26 cellular contexts compared by ENCODE assay signal in the genomic region with DNA sequence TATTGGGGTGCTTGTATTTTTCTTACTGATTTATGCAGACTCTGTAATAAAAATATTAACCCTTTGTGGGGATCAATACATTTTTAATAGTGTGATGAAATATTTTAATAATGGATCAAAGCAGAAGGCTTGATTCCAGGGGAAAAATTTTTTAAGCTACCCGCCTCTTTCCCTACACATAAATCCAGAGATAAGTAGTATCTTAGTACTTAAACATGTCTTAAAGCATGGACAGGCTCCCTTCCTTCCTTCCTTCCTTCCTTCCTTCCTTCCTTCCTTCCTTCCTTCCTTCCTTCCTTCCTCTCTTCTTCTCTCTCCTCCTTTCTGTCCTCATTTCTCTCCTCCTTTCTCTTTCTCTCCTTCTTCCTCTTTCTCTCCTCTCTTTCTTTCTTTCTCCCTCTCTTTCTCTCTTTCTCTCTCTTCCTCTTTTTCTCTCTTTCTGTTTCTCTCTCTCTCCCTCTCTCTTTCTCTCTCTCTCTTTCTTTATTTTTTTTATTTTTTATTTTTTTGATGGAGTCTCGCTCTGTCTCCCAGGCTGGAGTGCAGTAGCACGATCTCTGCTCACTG.
"Had no signal": no experiment of that assay in that cellular context is flagged by ENCODE, and none has a peak within 500 bp of the region (broad histone marks: within the 10 kb centered on the region; RNA-seq: fewer than 3 reads in every experiment).

No MANE protein-coding gene starts in this region.

- ATAC-seq: activated CD8-positive, alpha-beta T cell treated with anti-CD3 and anti-CD28 coated beads for 36 hours; activated naive CD4-positive, alpha-beta T cell treated with anti-CD3 and anti-CD28 coated beads, Interleukin-2, amount 50 U/mL, for 72 hours; activated T-cell treated with anti-CD3 and anti-CD28 coated beads, Interleukin-2, amount 50 U/mL, for 4 hours; sciatic nerve; stimulated activated memory B cell treated with anti-CD40 and anti-IgM and Interleukin-4, amounts not matched to agents 10 μg/mL and 1 μg/mL and 100 μg/mL, for 72 hours; stimulated activated naive CD8-positive, alpha-beta T cell treated with anti-CD3 and anti-CD28 coated beads, Interleukin-15, amount 100 ng/mL, for 72 hours; T-helper 17 cell had no signal

- H3K9me3 ChIP-seq: lower lobe of right lung had no signal

- FAIRE-seq: bronchial epithelial cell, colon, endometrium had no signal

- H3K36me3 ChIP-seq: lower lobe of right lung had no signal

- H3K4me3 ChIP-seq: lower lobe of right lung, skin epidermis had no signal

- H3K4me1 ChIP-seq: lower lobe of right lung had no signal

- H3K27ac ChIP-seq: skin epidermis had no signal

- DNase-seq: activated CD4-positive, alpha-beta T cell treated with anti-CD3 and anti-CD28 coated beads for 1 hour; activated CD4-positive, alpha-beta T cell treated with anti-CD3 and anti-CD28 coated beads, Interleukin-2, amount 10 ng/mL, durations not matched to agents 7 days and 5 days; activated CD8-positive, alpha-beta T cell treated with anti-CD3 and anti-CD28 coated beads for 36 hours; activated naive CD4-positive, alpha-beta T cell; activated T-cell treated with anti-CD3 and anti-CD28 coated beads, Interleukin-2, amount 50 U/mL, for 4 hours; anterior cingulate cortex; dermis blood vessel endothelial cell; effector CD4-positive, alpha-beta T cell; foreskin fibroblast; head of caudate nucleus; hypothalamus; lower lobe of right lung; mesenchymal stem cell; stimulated activated CD4-positive, alpha-beta T cell treated with anti-CD3 and anti-CD28 coated beads, Interleukin-4, amount 100 ng/mL, for 4 hours; stimulated activated CD8-positive, alpha-beta memory T cell treated with anti-CD3 and anti-CD28 coated beads, Interleukin-4, amount 100 ng/mL, for 48 hours; stimulated activated naive CD8-positive, alpha-beta T cell treated with anti-CD3 and anti-CD28 coated beads, Interleukin-15, amount 100 ng/mL, for 72 hours; substantia nigra; T-helper 17 cell; T1000 had no signal
